ENCODE assay signal across 8 cellular contexts in genomic region chr16:50741225-50741807, GRCh38. TPM values are rescaled to one million over a fixed set of nuclear protein-coding genes. Genes with fewer than 3 reads are reported as not detected.
DNase-seq lines count a peak whose midpoint lies in the region; ATAC-seq and TF ChIP-seq lines count a peak whose summit lies in the region.

No MANE protein-coding gene starts in this region.

- H3K27ac Mint-ChIP-seq in mesothelial cell of epicardium: peak overlapping the region; percentile 90

- peaks cover 2% of the 10 kb centered on the region for H3K36me3 Mint-ChIP-seq in mesothelial cell of epicardium

- peak in 7 of 61 donors; percentile 18 to 71 (median 43) for DNase-seq in caudate nucleus (lab: John Stamatoyannopoulos, UW)
- no peak for DNase-seq in mesothelial cell of epicardium (ENCODE audit: low spot score in 2 of 2, unreplicated experiment in 2 of 2)
- no peak for DNase-seq in NCI-H146 treated with DMSO at 0.1 percent for 48 hours (lab: John Stamatoyannopoulos, UW; ENCODE audit: unreplicated experiment)
- no peak for DNase-seq in NCI-H1930 (lab: John Stamatoyannopoulos, UW)
- no peak for DNase-seq in DMS153 (lab: John Stamatoyannopoulos, UW)

- H3K27me3 Mint-ChIP-seq in mesothelial cell of epicardium (ENCODE audit: low read depth): peaks cover 32% of the 10 kb centered on the region

- H3K27ac ChIP-seq in caudate nucleus (ENCODE audit: low read depth, low read length): peak overlapping the region; percentile 67

- no peak for TF ChIP-seq CTCF in mesothelial cell of epicardium (IDR thresholded peaks at IDR 0.05; ENCODE audit: unreplicated experiment)

- H3K4me1 Mint-ChIP-seq in mesothelial cell of epicardium: peaks cover 15% of the 10 kb centered on the region

- ATAC-seq in GM18498 (IDR thresholded peaks at IDR 0.05; ENCODE audit: unreplicated experiment): peak; percentile 2
- ATAC-seq in HG03521 (IDR thresholded peaks at IDR 0.05; ENCODE audit: unreplicated experiment): peak; percentile 0
- ATAC-seq in GM19452 (IDR thresholded peaks at IDR 0.05; ENCODE audit: unreplicated experiment): no peak

- peak overlapping the region; percentile 62 for H3K4me3 Mint-ChIP-seq in mesothelial cell of epicardium

- H3K9me3 Mint-ChIP-seq in mesothelial cell of epicardium: no peaks in the 10 kb centered on the region

RNA-seq across cellular contexts. Expression of gene CYLD, which starts 0.6 kb away (rescaled TPM):
- total RNA-seq in mesothelial cell of epicardium: 19.2 to 20.6 TPM (median 20.4 TPM) in 3 replicates

RNA-seq across cellular contexts. Expression of gene NOD2, which starts 47.9 kb away (rescaled TPM):
- 0.52 to 0.63 TPM (median 0.58 TPM) in 3 replicates for total RNA-seq in mesothelial cell of epicardium
